Comparison of ENCODE assay signal across 8 cellular contexts in the genomic region with DNA sequence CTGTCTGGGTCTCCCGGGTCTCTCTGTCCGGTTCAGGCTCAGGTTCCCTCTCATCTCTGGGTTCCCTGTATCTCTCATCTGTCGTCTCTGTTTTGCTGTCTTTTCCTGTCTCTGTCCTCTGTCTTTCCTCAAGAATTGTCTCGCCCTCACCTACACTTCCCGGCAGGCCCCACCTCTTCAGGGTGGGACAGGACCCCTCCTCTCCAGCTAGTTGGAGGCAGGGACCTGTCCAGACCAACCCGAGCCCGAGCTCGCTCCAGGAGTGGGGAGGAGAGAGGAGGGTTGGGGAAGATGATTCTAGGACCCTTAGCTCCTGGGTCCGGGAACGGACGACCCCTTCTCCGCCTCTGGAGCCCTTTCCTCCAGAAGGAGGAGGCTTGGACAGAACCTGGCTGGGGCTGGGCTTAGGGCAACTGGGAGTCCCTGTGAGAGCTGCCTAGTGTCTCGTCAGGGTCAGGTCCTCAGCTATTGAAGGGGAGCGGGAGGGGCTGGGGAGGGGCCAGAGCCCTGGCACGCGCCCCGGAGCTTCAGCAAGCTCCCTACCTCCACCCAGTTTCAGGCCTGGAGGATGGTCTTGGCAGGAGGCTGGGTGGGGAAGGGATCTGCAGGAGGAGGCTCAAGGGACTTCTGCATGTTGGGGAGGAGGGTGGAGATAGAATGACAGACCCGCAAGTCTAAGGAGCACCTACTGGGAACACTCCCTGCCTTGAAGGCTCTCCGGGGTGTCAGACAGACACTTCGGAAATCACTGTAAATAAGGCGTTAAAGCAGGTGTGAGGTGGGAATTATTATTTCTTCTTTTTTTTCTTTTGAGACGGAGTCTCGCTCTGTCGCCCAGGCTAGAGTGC. TPM values are rescaled to one million over a fixed set of nuclear protein-coding genes. Genes with fewer than 3 reads are reported as not detected.
DNase-seq lines count a peak whose midpoint lies in the region; ATAC-seq and TF ChIP-seq lines count a peak whose summit lies in the region.

No MANE protein-coding gene starts in this region.

- intact Hi-C loops in Right ventricle myocardium inferior (cut with DNase I) (loop anchor here (5.0 kb wide), 1 partner anchor 94 kb away; no protein-coding TSS in a partner anchor), psoas muscle (cut with DNase I) (loop anchor here in 1 of 2 donors (5.0 kb wide), 2 partner anchors 94 to 294 kb away; a partner anchor contains a TSS)

- no peak for TF ChIP-seq RAD21 in SK-N-SH (IDR thresholded peaks at IDR 0.05; ENCODE audit: low read length)

- H3K4me3 ChIP-seq in SK-N-SH (ENCODE audit: low read depth in 2 of 2, low read length in 1 of 2) (peak overlapping the region; percentile 77 to 85), WERI-Rb-1 (ENCODE audit: low read depth, low read length) (peak overlapping the region; percentile 62), psoas muscle (peak overlapping the region; percentile 99)

- no peaks in the 10 kb centered on the region for H3K36me3 ChIP-seq in SK-N-SH (replicated peaks in 1 of 2; ENCODE audit: control insufficient read depth in 1 of 2, insufficient read depth in 2 of 2, low read length in 1 of 2)
- no peaks in the 10 kb centered on the region for H3K36me3 ChIP-seq in WERI-Rb-1
- H3K36me3 ChIP-seq in psoas muscle (ENCODE audit: insufficient read depth in 1 of 2, low read depth in 1 of 2): peaks cover 0 to 3% of the 10 kb centered on the region in 2 donors

- H3F3A ChIP-seq in SK-N-SH (replicated peaks; ENCODE audit: insufficient read depth): peaks cover 10% of the 10 kb centered on the region

- peak overlapping the region; percentile 99 for H2AFZ ChIP-seq in SK-N-SH (ENCODE audit: low read depth)

- ATAC-seq in SK-N-SH treated with all-trans-retinoic acid at 6 μM for 48 hours (no peak), Right ventricle myocardium inferior (peak; percentile 43), psoas muscle (no peak), GM21515 (IDR thresholded peaks at IDR 0.05; ENCODE audit: unreplicated experiment) (no peak)

- H3K4me1 ChIP-seq in SK-N-SH (ENCODE audit: control insufficient read depth in 1 of 2, insufficient read depth in 2 of 2, low read depth in 1 of 2, low read length in 1 of 2) (peaks cover 18 to 34% of the 10 kb centered on the region in 2 experiments; a peak in 2 of 4 replicates), psoas muscle (peaks cover 14% of the 10 kb centered on the region)

- POLR2A ChIA-PET in SK-N-SH (lab: Yijun Ruan, JAX): no interaction called here

- no peak for TF ChIP-seq EP300 in SK-N-SH (IDR thresholded peaks at IDR 0.05; ENCODE audit: borderline replicate concordance in 1 of 2, low read depth in 1 of 2, low read length in 1 of 2)

- peak overlapping the region; percentile 100 for H3K4me2 ChIP-seq in SK-N-SH

- TF ChIP-seq CTCF in SK-N-SH (IDR thresholded peaks at IDR 0.05) (no peak), WERI-Rb-1 (IDR thresholded peaks at IDR 0.05; ENCODE audit: low read depth, low read length) (no peak), psoas muscle (IDR thresholded peaks at IDR 0.05) (no peak)

- WGBS in SK-N-SH (ENCODE audit: low lambda C conversion rate): 70% methylated on average over 23 of the region's 24 CpGs
- 35 to 43% (median 37%) methylated on average over 24 of the region's 24 CpGs for WGBS in psoas muscle, 3 donors

- peak overlapping the region; percentile 69 for H3K9ac ChIP-seq in SK-N-SH

- H3K9me2 ChIP-seq in SK-N-SH: no peaks in the 10 kb centered on the region

- H3K9me3 ChIP-seq in SK-N-SH: no peaks in the 10 kb centered on the region
- no peaks in the 10 kb centered on the region for H3K9me3 ChIP-seq in WERI-Rb-1 (ENCODE audit: severe bottlenecking)
- no peaks in the 10 kb centered on the region for H3K9me3 ChIP-seq in psoas muscle

- no peaks in the 10 kb centered on the region for H4K20me1 ChIP-seq in SK-N-SH (ENCODE audit: insufficient read depth)

- DNase-seq in SK-N-SH (no peak), WERI-Rb-1 (peak; percentile 28), Right ventricle myocardium inferior (ENCODE audit: missing footprints) (peak; percentile 80), psoas muscle (no peak), NCI-H524 (lab: John Stamatoyannopoulos, UW) (no peak), NCI-H1105 treated with DMSO at 0.1 percent for 48 hours (lab: John Stamatoyannopoulos, UW) (no peak)

- H3K27me3 ChIP-seq in SK-N-SH (ENCODE audit: insufficient read depth) (no peaks in the 10 kb centered on the region), WERI-Rb-1 (ENCODE audit: insufficient read depth, low read depth, severe bottlenecking) (no peaks in the 10 kb centered on the region), psoas muscle (ENCODE audit: insufficient read depth in 3 of 3, low read length in 2 of 3) (no peaks in the 10 kb centered on the region)

- no peaks in the 10 kb centered on the region for H3K79me2 ChIP-seq in SK-N-SH (ENCODE audit: insufficient read depth)

- CTCF ChIA-PET in SK-N-SH (lab: Yijun Ruan, JAX): interaction anchor here (0.7 to 18.9 kb wide), 7 partner anchors 11 to 314 kb away, joined by 3 to 737 read pairs (median 3); no protein-coding TSS in a partner anchor

- no peak overlapping the region for H3K27ac ChIP-seq in SK-N-SH (ENCODE audit: low read depth in 2 of 2, low read length in 1 of 2)
- no peak overlapping the region for H3K27ac ChIP-seq in WERI-Rb-1
- peak overlapping the region; percentile 94 for H3K27ac ChIP-seq in psoas muscle

TF ChIP-seq in SK-N-SH, 30 proteins besides CTCF, POLR2A, EP300 and RAD21:
- TF ChIP-seq, protein P1, sequence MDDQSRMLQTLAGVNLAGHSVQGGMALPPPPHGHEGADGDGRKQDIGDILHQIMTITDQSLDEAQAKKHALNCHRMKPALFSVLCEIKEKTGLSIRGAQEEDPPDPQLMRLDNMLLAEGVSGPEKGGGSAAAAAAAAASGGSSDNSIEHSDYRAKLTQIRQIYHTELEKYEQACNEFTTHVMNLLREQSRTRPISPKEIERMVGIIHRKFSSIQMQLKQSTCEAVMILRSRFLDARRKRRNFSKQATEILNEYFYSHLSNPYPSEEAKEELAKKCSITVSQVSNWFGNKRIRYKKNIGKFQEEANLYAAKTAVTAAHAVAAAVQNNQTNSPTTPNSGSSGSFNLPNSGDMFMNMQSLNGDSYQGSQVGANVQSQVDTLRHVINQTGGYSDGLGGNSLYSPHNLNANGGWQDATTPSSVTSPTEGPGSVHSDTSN (IDR thresholded peaks at IDR 0.05): no peak
- TF ChIP-seq TEAD4 (IDR thresholded peaks at IDR 0.05; ENCODE audit: borderline replicate concordance, insufficient read depth) (no peak), GABPA (IDR thresholded peaks at IDR 0.05; ENCODE audit: low read depth) (no peak), NRF1 (IDR thresholded peaks at IDR 0.05; ENCODE audit: low read depth, low read length) (no peak), MXI1 (IDR thresholded peaks at IDR 0.05; ENCODE audit: low read depth, low read length) (no peak), RFX5 (IDR thresholded peaks at IDR 0.05; ENCODE audit: low read length) (no peak), POLR2AphosphoS5 (IDR thresholded peaks at IDR 0.05; ENCODE audit: low read depth, low read length) (no peak)

TF ChIP-seq in SK-N-SH treated with all-trans-retinoic acid at 6 μM for 48 hours, 23 proteins besides CTCF, POLR2A, EP300 and RAD21:
- TF ChIP-seq ARNTL (CRISPR knock-in tag; IDR thresholded peaks at IDR 0.05; ENCODE audit: borderline replicate concordance, low read depth) (no peak), ZFP30 (CRISPR knock-in tag; IDR thresholded peaks at IDR 0.05) (no peak)

RNA-seq across cellular contexts. Expression of a gene that starts 26.3 kb away (rescaled TPM):
- polyA plus RNA-seq in SK-N-SH (2012; rRNA removed): 7.4 and 10.3 TPM in 2 replicates
- polyA plus RNA-seq in SK-N-SH (2012; cell fraction: cytosol; rRNA removed): 8.9 and 14.2 TPM in 2 replicates
- polyA plus RNA-seq in SK-N-SH (2012; cell fraction: nucleus; rRNA removed): 12.1 and 21.9 TPM in 2 replicates
- 24.9 TPM for total RNA-seq in Right ventricle myocardium inferior
- total RNA-seq in psoas muscle: 10 to 100 TPM; 14.0 to 28.2 (median 22.5) TPM
- polyA plus RNA-seq in psoas muscle: 10 to 100 TPM in 1 of 3 donors, 1 to 10 TPM in 2; 2.0 to 18.0 (median 6.0) TPM

Comparison
In these comparisons a context has a peak if more than half of its experiments do, and no peak if none do; other contexts are left out.
1. DNase-seq: peak in WERI-Rb-1 (single experiment) and Right ventricle myocardium inferior (single experiment); none in SK-N-SH (single experiment), psoas muscle (0 of 2), NCI-H524 (0 of 2) and NCI-H1105 treated with DMSO at 0.1 percent for 48 hours (single experiment).
2. Peak in every context shown above with its lines, with median percentiles within 50 percentile points of each other: H3K4me3 ChIP-seq.